20 cellular contexts compared by ENCODE assay signal in the genomic region with DNA sequence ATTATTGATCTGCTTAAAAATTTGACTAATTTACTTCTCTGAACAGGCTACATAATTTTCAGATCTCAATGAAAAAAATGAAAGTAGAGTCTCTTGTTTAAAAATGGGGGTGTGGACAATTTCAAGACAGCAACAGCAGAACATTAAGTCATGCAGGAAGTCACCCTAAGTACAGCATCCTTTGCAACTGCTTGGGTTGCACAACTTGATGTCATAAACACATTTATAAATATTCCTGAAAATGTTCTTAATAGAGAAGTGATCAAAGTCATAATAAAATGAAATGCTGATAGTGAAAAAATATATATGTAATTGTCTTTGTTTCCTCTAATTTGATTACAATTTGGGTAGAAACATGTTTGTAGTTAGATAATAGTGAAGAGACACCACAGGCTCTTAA.
"Had no signal": no experiment of that assay in that cellular context is flagged by ENCODE, and none has a peak within 500 bp of the region (broad histone marks: within the 10 kb centered on the region; RNA-seq: fewer than 3 reads in every experiment).

No MANE protein-coding gene starts in this region.

- H3K36me3 ChIP-seq: SJSA1 had no signal

- DNase-seq: Kasumi-1, MM.1S, NCI-H1092 treated with DMSO at 0.1 percent for 48 hours, NCI-H1436, NCI-H187, NCI-H2029, NCI-H2081 treated with DMSO at 0.1 percent for 48 hours, NCI-H2171, NCI-H226, NCI-H446, NCI-H510A, NCI-H524 treated with DMSO at 0.1 percent for 48 hours, NCI-H69, NCI-H774, Right ventricle myocardium superior, RPMI8226, SIG-M5 had no signal

- H3K4me3 ChIP-seq: K562, SJSA1, SK-N-MC had no signal

- H3K9me3 ChIP-seq: SJSA1 had no signal

- ATAC-seq: K562 had no signal

- H3K4me1 ChIP-seq: SJSA1 had no signal

- H3K27me3 ChIP-seq: SJSA1 had no signal
